13 cellular contexts compared by ENCODE assay signal in genomic region chr2:20501974-20502373, GRCh38. TPM values are rescaled to one million over a fixed set of nuclear protein-coding genes. Genes with fewer than 3 reads are reported as not detected.
DNase-seq lines count a peak whose midpoint lies in the region; ATAC-seq, FAIRE-seq and TF ChIP-seq lines count a peak whose summit lies in the region.
"Had no signal": no experiment of that assay in that cellular context is flagged by ENCODE, and none has a peak within 500 bp of the region (broad histone marks: within the 10 kb centered on the region; RNA-seq: fewer than 3 reads in every experiment).

No MANE protein-coding gene starts in this region.

- TF ChIP-seq EP300 in SK-N-SH (IDR thresholded peaks at IDR 0.05; ENCODE audit: borderline replicate concordance in 1 of 2, low read depth in 1 of 2, low read length in 1 of 2), result no peak

- no peak overlapping the region for H3K9ac ChIP-seq in SK-N-SH

- no peak overlapping the region for H3K4me2 ChIP-seq in SK-N-SH

- H2AFZ ChIP-seq in SK-N-SH (ENCODE audit: low read depth), result no peak overlapping the region

- H4K20me1 ChIP-seq in SK-N-SH (ENCODE audit: insufficient read depth), result no peaks in the 10 kb centered on the region

- WGBS in SK-N-SH (ENCODE audit: low lambda C conversion rate), result 47% methylated on average over 4 of the region's 4 CpGs

- intact Hi-C loops in Right ventricle myocardium superior (cut with DNase I) (no loop called here), left ventricle myocardium inferior (cut with micrococcal nuclease) (no loop called here), uterus (cut with DNase I; ENCODE audit: low total_unique reads) (no loop called here)

- CTCF ChIA-PET in SK-N-SH (lab: Yijun Ruan, JAX), result no interaction called here

- POLR2A ChIA-PET in SK-N-SH (lab: Yijun Ruan, JAX), result no interaction called here

- H3K9me2 ChIP-seq in SK-N-SH, result no peaks in the 10 kb centered on the region

- H3K36me3 ChIP-seq in left ventricle myocardium inferior (no peaks in the 10 kb centered on the region), SK-N-SH (replicated peaks in 1 of 2; ENCODE audit: control insufficient read depth in 1 of 2, insufficient read depth in 2 of 2, low read length in 1 of 2) (no peaks in the 10 kb centered on the region), uterus (no peaks in the 10 kb centered on the region)
- H3K36me3 ChIP-seq: neutrophil, upper lobe of left lung had no signal

- TF ChIP-seq CTCF in left ventricle myocardium inferior (IDR thresholded peaks at IDR 0.05; ENCODE audit: borderline replicate concordance), result no peak
- no peak for TF ChIP-seq CTCF in SK-N-SH (IDR thresholded peaks at IDR 0.05)
- no peak for TF ChIP-seq CTCF in fibroblast of villous mesenchyme (IDR thresholded peaks at IDR 0.05; ENCODE audit: insufficient read depth, low read depth, low read length)
- no peak for TF ChIP-seq CTCF in uterus (IDR thresholded peaks at IDR 0.05)
- TF ChIP-seq CTCF in D721Med (IDR thresholded peaks at IDR 0.05; ENCODE audit: insufficient read depth, missing control alignments), result no peak

- ATAC-seq in Right ventricle myocardium superior (ENCODE audit: poor library complexity) (peak; percentile 15), HG02973 (IDR thresholded peaks at IDR 0.05; ENCODE audit: unreplicated experiment) (no peak)
- ATAC-seq: activated T-cell treated with anti-CD3 and anti-CD28 coated beads, Interleukin-2, amount 50 U/mL, for 4 hours had no signal

- H3K9me3 ChIP-seq in left ventricle myocardium inferior (replicated peaks) (no peaks in the 10 kb centered on the region), SK-N-SH (no peaks in the 10 kb centered on the region), uterus (no peaks in the 10 kb centered on the region)
- H3K9me3 ChIP-seq: neutrophil, upper lobe of left lung had no signal

- H3K27me3 ChIP-seq in left ventricle myocardium inferior (ENCODE audit: low read depth) (no peaks in the 10 kb centered on the region), SK-N-SH (ENCODE audit: insufficient read depth) (no peaks in the 10 kb centered on the region), uterus (no peaks in the 10 kb centered on the region)
- H3K27me3 ChIP-seq: upper lobe of left lung had no signal

- H3K4me3 ChIP-seq in left ventricle myocardium inferior (no peak overlapping the region), SK-N-SH (ENCODE audit: low read depth in 2 of 2, low read length in 1 of 2) (no peak overlapping the region), fibroblast of villous mesenchyme (ENCODE audit: low read depth, low read length) (no peak overlapping the region), uterus (no peak overlapping the region)
- H3K4me3 ChIP-seq: upper lobe of left lung had no signal

- TF ChIP-seq RAD21 in SK-N-SH (IDR thresholded peaks at IDR 0.05; ENCODE audit: low read length), result no peak

- no peaks in the 10 kb centered on the region for H3K79me2 ChIP-seq in SK-N-SH (ENCODE audit: insufficient read depth)

- TF ChIP-seq POLR2A in uterus (IDR thresholded peaks at IDR 0.05), result no peak

- H3K27ac ChIP-seq in left ventricle myocardium inferior (replicated peaks) (no peak overlapping the region), SK-N-SH (ENCODE audit: low read depth in 2 of 2, low read length in 1 of 2) (no peak overlapping the region), uterus (peak overlapping the region; percentile 37 to 75)
- H3K27ac ChIP-seq: neutrophil, upper lobe of left lung had no signal

- no peaks in the 10 kb centered on the region for H3F3A ChIP-seq in SK-N-SH (replicated peaks; ENCODE audit: insufficient read depth)

- H3K4me1 ChIP-seq in left ventricle myocardium inferior (no peaks in the 10 kb centered on the region), SK-N-SH (ENCODE audit: control insufficient read depth in 1 of 2, insufficient read depth in 2 of 2, low read depth in 1 of 2, low read length in 1 of 2) (no peaks in the 10 kb centered on the region), uterus (peaks cover 0 to 3% of the 10 kb centered on the region in 2 donors)
- H3K4me1 ChIP-seq: upper lobe of left lung had no signal

- DNase-seq in Right ventricle myocardium superior (no peak), left ventricle myocardium inferior (no peak), SK-N-SH (no peak), fibroblast of villous mesenchyme (ENCODE audit: low read depth) (peak; percentile 100), uterus (peak in 1 of 2 donors; percentile 85), D721Med (ENCODE audit: insufficient read length, low spot score) (no peak), NCI-H1436 treated with DMSO at 0.1 percent for 48 hours (lab: John Stamatoyannopoulos, UW) (no peak)
- DNase-seq: ACHN; activated T-cell treated with anti-CD3 and anti-CD28 coated beads, Interleukin-2, amount 50 U/mL, for 4 hours; NCI-H524; upper lobe of left lung had no signal

- FAIRE-seq in D721Med (lab: Jason Lieb, UNC), result no peak

TF ChIP-seq in SK-N-SH, 30 proteins besides CTCF, POLR2A, EP300 and RAD21 (continues in another document):
- peak; percentile 15; the same call in 1 of the 2 replicates for TF ChIP-seq FOSL2 (IDR thresholded peaks at IDR 0.05; ENCODE audit: borderline replicate concordance, low read depth)
- TF ChIP-seq USF2 (IDR thresholded peaks at IDR 0.05; ENCODE audit: borderline replicate concordance, low read depth, low read length), result no peak
- no peak for TF ChIP-seq EZH2phosphoT487 (IDR thresholded peaks at IDR 0.05; ENCODE audit: borderline replicate concordance, low read depth)
- TF ChIP-seq YY1 (IDR thresholded peaks at IDR 0.05; ENCODE audit: low read depth), result no peak
- no peak for TF ChIP-seq SMC3 (IDR thresholded peaks at IDR 0.05; ENCODE audit: low read depth, low read length)
- TF ChIP-seq TAF1 (IDR thresholded peaks at IDR 0.05; ENCODE audit: borderline replicate concordance, low read depth, low read length), result no peak
- TF ChIP-seq NRF1 (IDR thresholded peaks at IDR 0.05; ENCODE audit: low read depth, low read length), result no peak
- TF ChIP-seq PBX3 (IDR thresholded peaks at IDR 0.05), result no peak
- no peak for TF ChIP-seq MXI1 (IDR thresholded peaks at IDR 0.05; ENCODE audit: low read depth, low read length)
- no peak for TF ChIP-seq RFX5 (IDR thresholded peaks at IDR 0.05; ENCODE audit: low read length)
- TF ChIP-seq SIN3A (IDR thresholded peaks at IDR 0.05; ENCODE audit: borderline replicate concordance, low read depth, low read length), result no peak
- TF ChIP-seq TEAD4 (IDR thresholded peaks at IDR 0.05; ENCODE audit: borderline replicate concordance, insufficient read depth), result no peak
- peak; percentile 54 for TF ChIP-seq TCF12 (IDR thresholded peaks at IDR 0.05)
- TF ChIP-seq ZBTB33 (IDR thresholded peaks at IDR 0.05; ENCODE audit: borderline replicate concordance, low read depth), result no peak

RNA-seq across cellular contexts. Expression of gene RHOB, which starts 55.1 kb away (rescaled TPM):
- 199 TPM for total RNA-seq in Right ventricle myocardium superior
- 193 TPM for total RNA-seq in left ventricle myocardium inferior
- polyA plus RNA-seq in SK-N-SH (2012; rRNA removed), result 43.5 and 50.3 TPM in 2 replicates
- 34.4 and 40.5 TPM in 2 replicates for polyA plus RNA-seq in SK-N-SH (2012; cell fraction: cytosol; rRNA removed)
- 63.2 and 74.9 TPM in 2 replicates for polyA plus RNA-seq in SK-N-SH (2012; cell fraction: nucleus; rRNA removed)
- 142 and 195 TPM in 2 replicates for total RNA-seq in fibroblast of villous mesenchyme
- 1,000 to 10,000 TPM in 1 of 4 donors, 100 to 1,000 TPM in 3; 242 to 1,280 (median 486) TPM for total RNA-seq in uterus

Comparison
In these comparisons a context has a peak if more than half of its experiments do, and no peak if none do; other contexts are left out.
1. H3K27ac ChIP-seq: peak in uterus (2 of 2); none in left ventricle myocardium inferior (single experiment) and SK-N-SH (0 of 2).